In the genomic region with DNA sequence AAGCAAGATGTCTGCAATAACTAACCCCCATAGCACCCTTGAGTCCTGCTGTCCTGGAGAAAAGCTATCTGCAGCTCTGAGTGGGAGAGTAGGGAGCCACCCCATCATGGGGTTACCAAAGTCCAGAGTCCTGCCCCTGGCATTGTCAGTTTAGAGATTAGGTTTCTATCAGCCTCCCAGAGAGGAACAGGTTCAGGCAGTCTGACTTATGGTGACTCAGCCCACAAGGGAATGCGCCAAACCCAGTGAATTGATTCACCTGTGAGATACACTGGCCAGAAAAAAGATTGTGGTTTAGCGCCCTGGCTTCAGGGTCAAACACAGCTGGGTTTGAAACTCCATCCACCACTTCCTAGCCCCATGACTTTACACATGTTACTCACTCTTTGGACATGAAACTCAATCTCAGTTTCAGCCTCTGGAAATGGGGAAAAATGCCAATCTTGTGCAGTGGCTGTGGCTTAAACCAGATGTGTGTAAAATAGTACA, we compare ENCODE assay signal across 8 cellular contexts.
DNase-seq lines count a peak whose midpoint lies in the region; ATAC-seq and TF ChIP-seq lines count a peak whose summit lies in the region.

No MANE protein-coding gene starts in this region.

- peaks cover 68% of the 10 kb centered on the region for H3K4me1 Mint-ChIP-seq in MCF 10A (ENCODE audit: insufficient read depth, unreplicated experiment)
- no peaks in the 10 kb centered on the region for H3K4me1 Mint-ChIP-seq in CD4-positive, alpha-beta T cell (ENCODE audit: low read depth)

- H2AFZ ChIP-seq in osteoblast (ENCODE audit: low read length) = no peak overlapping the region

- no peak overlapping the region for H3K4me3 Mint-ChIP-seq in MCF 10A (ENCODE audit: unreplicated experiment)
- H3K4me3 Mint-ChIP-seq in CD4-positive, alpha-beta T cell = no peak overlapping the region

- intact Hi-C loops in MCF 10A (cut with micrococcal nuclease) = loop anchor here (1.0 to 5.0 kb wide), 4 partner anchors 41 to 264 kb away; a partner anchor contains a TSS
- intact Hi-C loops in CD4-positive, alpha-beta T cell (cut with DNase I, micrococcal nuclease) = no loop called here

- H3K9me3 ChIP-seq in HUES48 (ENCODE audit: control insufficient read depth, insufficient read depth, low read length) (no peaks in the 10 kb centered on the region), osteoblast (ENCODE audit: low read depth, low read length) (no peaks in the 10 kb centered on the region)
- H3K9me3 ChIP-seq in CD4-positive, alpha-beta T cell (ENCODE audit: control insufficient read depth, low read length) = no peaks in the 10 kb centered on the region

- DNase-seq in COLO668 (lab: John Stamatoyannopoulos, UW; ENCODE audit: unreplicated experiment) (peak; percentile 64), MCF 10A (ENCODE audit: unreplicated experiment) (peak; percentile 99), osteoblast (ENCODE audit: insufficient read length, low spot score, missing footprints) (peak; percentile 94), substantia nigra (lab: John Stamatoyannopoulos, UW) (no peak)
- DNase-seq in CD4-positive, alpha-beta T cell = no peak

- peaks cover 19% of the 10 kb centered on the region for H3K4me1 ChIP-seq in HUES48 (ENCODE audit: control insufficient read depth, insufficient read depth, low read length)
- peaks cover 22% of the 10 kb centered on the region for H3K4me1 ChIP-seq in osteoblast (ENCODE audit: insufficient read depth, low read length)

- H3K27ac Mint-ChIP-seq in MCF 10A (ENCODE audit: low read depth, unreplicated experiment) = peak overlapping the region; percentile 27
- no peak overlapping the region for H3K27ac Mint-ChIP-seq in CD4-positive, alpha-beta T cell

- ATAC-seq in GM19351 (IDR thresholded peaks at IDR 0.05; ENCODE audit: unreplicated experiment) = peak; percentile 59
- ATAC-seq in HG02588 (IDR thresholded peaks at IDR 0.05; ENCODE audit: unreplicated experiment) = no peak
- ATAC-seq in CD4-positive, alpha-beta T cell (ENCODE audit: poor library complexity) = no peak

- H3K9ac ChIP-seq in HUES48 (ENCODE audit: low read depth, low read length) = no peak overlapping the region

- no peaks in the 10 kb centered on the region for H3K36me3 Mint-ChIP-seq in MCF 10A (ENCODE audit: insufficient read depth, unreplicated experiment)
- H3K36me3 Mint-ChIP-seq in CD4-positive, alpha-beta T cell (ENCODE audit: low read depth) = no peaks in the 10 kb centered on the region

- no peaks in the 10 kb centered on the region for H3K36me3 ChIP-seq in HUES48 (ENCODE audit: control insufficient read depth, insufficient read depth, low read length)
- no peaks in the 10 kb centered on the region for H3K36me3 ChIP-seq in osteoblast (ENCODE audit: insufficient read depth, low read length)

- CTCF ChIA-PET in MCF 10A (lab: Yijun Ruan, JAX) = interaction anchor here (0.5 to 2.9 kb wide), 6 partner anchors 14 to 443 kb away, joined by 3 to 17 read pairs (median 4); no protein-coding TSS in a partner anchor
- CTCF ChIA-PET in CD4-positive, alpha-beta T cell (lab: Charles Lee) = no interaction called here

- no peaks in the 10 kb centered on the region for H3K9me3 Mint-ChIP-seq in MCF 10A (ENCODE audit: unreplicated experiment)
- no peaks in the 10 kb centered on the region for H3K9me3 Mint-ChIP-seq in CD4-positive, alpha-beta T cell

- H3K4me3 ChIP-seq in HUES48 (ENCODE audit: low read depth, low read length) (no peak overlapping the region), osteoblast (ENCODE audit: insufficient read depth, low read length) (no peak overlapping the region)

- POLR2A ChIA-PET in MCF 10A (lab: Yijun Ruan, JAX) = interaction anchor here (0.5 to 6.6 kb wide), 24 partner anchors 8 to 471 kb away, joined by 3 to 162 read pairs (median 6); a partner anchor contains a TSS
- POLR2A ChIA-PET in CD4-positive, alpha-beta T cell (lab: Charles Lee) = no interaction called here

- no peaks in the 10 kb centered on the region for H3K79me2 ChIP-seq in osteoblast (ENCODE audit: insufficient read depth, low read length)

- no peaks in the 10 kb centered on the region for H4K20me1 ChIP-seq in osteoblast (ENCODE audit: insufficient read depth, low read length)

- H3K27me3 Mint-ChIP-seq in MCF 10A (ENCODE audit: insufficient read depth, unreplicated experiment) = peaks cover 12% of the 10 kb centered on the region
- H3K27me3 Mint-ChIP-seq in CD4-positive, alpha-beta T cell = peaks cover 13% of the 10 kb centered on the region

- TF ChIP-seq CTCF in MCF 10A (IDR thresholded peaks at IDR 0.05; ENCODE audit: unreplicated experiment) = no peak
- TF ChIP-seq CTCF in osteoblast (IDR thresholded peaks at IDR 0.05; ENCODE audit: extremely low read depth, low read depth, low read length) = no peak
- no peak for TF ChIP-seq CTCF in CD4-positive, alpha-beta T cell (IDR thresholded peaks at IDR 0.05)

- H3K27me3 ChIP-seq in HUES48 (ENCODE audit: control insufficient read depth, insufficient read depth, low read length) (peaks cover 47% of the 10 kb centered on the region), osteoblast (ENCODE audit: insufficient read depth, low read length) (peaks cover 34% of the 10 kb centered on the region)
- H3K27me3 ChIP-seq in CD4-positive, alpha-beta T cell (ENCODE audit: control insufficient read depth, insufficient read depth, low read length) = peaks cover 7% of the 10 kb centered on the region

- no TSS peak for BruUV-seq in MCF 10A (replicated peaks; lab: Mats Ljungman, UMichigan)

- peak overlapping the region; percentile 15 for H3K4me2 ChIP-seq in osteoblast (ENCODE audit: insufficient read depth, low read length)

- H3K27ac ChIP-seq in HUES48 (ENCODE audit: low read depth, low read length) (peak overlapping the region; percentile 27), osteoblast (ENCODE audit: low read depth, low read length) (no peak overlapping the region), substantia nigra (ENCODE audit: low read depth, low read length, poor library complexity, severe bottlenecking) (no peak overlapping the region)
- no peak overlapping the region for H3K27ac ChIP-seq in CD4-positive, alpha-beta T cell (ENCODE audit: low read depth, low read length)

Comparison
In these comparisons a context has a peak if more than half of its experiments do, and no peak if none do; other contexts are left out.
1. DNase-seq: peak in COLO668 (single experiment), MCF 10A (single experiment) and osteoblast (single experiment); none in CD4-positive, alpha-beta T cell (0 of 10) and substantia nigra (0 of 49).